ENCODE assay signal across 30 cellular contexts in genomic region chr2:203818656-203819055, GRCh38. TPM values are rescaled to one million over a fixed set of nuclear protein-coding genes. Genes with fewer than 3 reads are reported as not detected.
"Had no signal": no experiment of that assay in that cellular context is flagged by ENCODE, and none has a peak within 500 bp of the region (broad histone marks: within the 10 kb centered on the region; RNA-seq: fewer than 3 reads in every experiment).

No MANE protein-coding gene starts in this region.

- H3K36me3 Mint-ChIP-seq: stimulated activated effector memory CD8-positive, alpha-beta T cell treated with anti-CD3 and anti-CD28 coated beads, Interleukin-12 subunit alpha, Interleukin-12 subunit beta, amount 100 ng/mL, for 72 hours; stimulated activated memory B cell treated with anti-CD40 and anti-IgM and Interleukin-4, amounts not matched to agents 10 μg/mL and 1 μg/mL and 100 μg/mL, for 72 hours; stimulated activated naive B cell treated with anti-CD40 and anti-IgM and Interleukin-4, amounts not matched to agents 10 μg/mL and 1 μg/mL and 100 μg/mL, for 72 hours; type B pancreatic cell had no signal

- H3K27me3 Mint-ChIP-seq: stimulated activated naive CD8-positive, alpha-beta T cell treated with anti-CD3 and anti-CD28 coated beads, Interleukin-15, Interleukin-2, amounts not matched to agents 100 ng/mL and 50 ng/mL, for 24 hours had no signal

- H3K4me3 Mint-ChIP-seq: stimulated activated effector memory CD8-positive, alpha-beta T cell treated with anti-CD3 and anti-CD28 coated beads, Interleukin-12 subunit alpha, Interleukin-12 subunit beta, amount 100 ng/mL, for 72 hours; stimulated activated memory B cell treated with anti-CD40 and anti-IgM and Interleukin-4, amounts not matched to agents 10 μg/mL and 1 μg/mL and 100 μg/mL, for 72 hours; stimulated activated naive B cell treated with anti-CD40 and anti-IgM and Interleukin-4, amounts not matched to agents 10 μg/mL and 1 μg/mL and 100 μg/mL, for 72 hours; stimulated activated naive CD8-positive, alpha-beta T cell treated with anti-CD3 and anti-CD28 coated beads, Interleukin-15, amount 100 ng/mL, for 72 hours; stimulated activated naive CD8-positive, alpha-beta T cell treated with anti-CD3 and anti-CD28 coated beads, Interleukin-15, Interleukin-2, amounts not matched to agents 100 ng/mL and 50 ng/mL, for 24 hours; type B pancreatic cell had no signal

- FAIRE-seq: urothelium cell line had no signal

- H3K4me1 ChIP-seq: uterus had no signal

- H3K27ac Mint-ChIP-seq: stimulated activated effector memory CD8-positive, alpha-beta T cell treated with anti-CD3 and anti-CD28 coated beads, Interleukin-12 subunit alpha, Interleukin-12 subunit beta, amount 100 ng/mL, for 72 hours; stimulated activated memory B cell treated with anti-CD40 and anti-IgM and Interleukin-4, amounts not matched to agents 10 μg/mL and 1 μg/mL and 100 μg/mL, for 72 hours; stimulated activated naive B cell treated with anti-CD40 and anti-IgM and Interleukin-4, amounts not matched to agents 10 μg/mL and 1 μg/mL and 100 μg/mL, for 72 hours; stimulated activated naive CD8-positive, alpha-beta T cell treated with anti-CD3 and anti-CD28 coated beads, Interleukin-15, amount 100 ng/mL, for 72 hours; stimulated activated naive CD8-positive, alpha-beta T cell treated with anti-CD3 and anti-CD28 coated beads, Interleukin-15, Interleukin-2, amounts not matched to agents 100 ng/mL and 50 ng/mL, for 24 hours; type B pancreatic cell had no signal

- H3K4me3 ChIP-seq: stomach, suprapubic skin, testis, thoracic aorta, thyroid gland, tibial artery, tibial nerve, transverse colon, upper lobe of left lung, upper lobe of right lung, uterus, vagina had no signal

- H3K9me3 ChIP-seq: stomach, suprapubic skin, testis, thoracic aorta, thyroid gland, tibial artery, tibial nerve, transverse colon, upper lobe of left lung, upper lobe of right lung, uterus, vagina had no signal

- DNase-seq: stimulated activated CD4-positive, alpha-beta T cell treated with anti-CD3 and anti-CD28 coated beads, Interleukin-2, amount 100 ng/mL, for 48 hours; stimulated activated CD4-positive, alpha-beta T cell treated with anti-CD3 and anti-CD28 coated beads, Interleukin-4, amount 100 ng/mL, for 1 hour; stimulated activated CD4-positive, alpha-beta T cell treated with anti-CD3 and anti-CD28 coated beads, Interleukin-4, amount 100 ng/mL, for 24 hours; stimulated activated CD4-positive, alpha-beta T cell treated with anti-CD3 and anti-CD28 coated beads, Interleukin-4, amount 100 ng/mL, for 4 hours; stimulated activated CD8-positive, alpha-beta memory T cell treated with anti-CD3 and anti-CD28 coated beads, Interleukin-4, amount 100 ng/mL, for 48 hours; stimulated activated naive B cell treated with anti-CD40 and anti-IgM and Interleukin-4, amounts not matched to agents 10 μg/mL and 1 μg/mL and 100 μg/mL, for 72 hours; stimulated activated naive CD4-positive, alpha-beta T cell; stimulated activated naive CD4-positive, alpha-beta T cell treated with Interleukin-2 at 50 U/mL for 16 hours; stimulated activated naive CD8-positive, alpha-beta T cell treated with anti-CD3 and anti-CD28 coated beads, Interleukin-15, amount 100 ng/mL, for 72 hours; stimulated activated naive CD8-positive, alpha-beta T cell treated with anti-CD3 and anti-CD28 coated beads, Interleukin-15, Interleukin-2, amounts not matched to agents 100 U/mL and 50 U/mL, for 24 hours; stomach; substantia nigra; testis; thyroid gland; tibial artery; transverse colon; trophoblast cell; upper lobe of left lung; upper lobe of right lung; uterus had no signal

- H3K9me3 Mint-ChIP-seq: stimulated activated effector memory CD8-positive, alpha-beta T cell treated with anti-CD3 and anti-CD28 coated beads, Interleukin-12 subunit alpha, Interleukin-12 subunit beta, amount 100 ng/mL, for 72 hours; stimulated activated memory B cell treated with anti-CD40 and anti-IgM and Interleukin-4, amounts not matched to agents 10 μg/mL and 1 μg/mL and 100 μg/mL, for 72 hours; stimulated activated naive B cell treated with anti-CD40 and anti-IgM and Interleukin-4, amounts not matched to agents 10 μg/mL and 1 μg/mL and 100 μg/mL, for 72 hours; stimulated activated naive CD8-positive, alpha-beta T cell treated with anti-CD3 and anti-CD28 coated beads, Interleukin-15, amount 100 ng/mL, for 72 hours; stimulated activated naive CD8-positive, alpha-beta T cell treated with anti-CD3 and anti-CD28 coated beads, Interleukin-15, Interleukin-2, amounts not matched to agents 100 ng/mL and 50 ng/mL, for 24 hours; type B pancreatic cell had no signal

- H3K36me3 ChIP-seq: stomach, suprapubic skin, thoracic aorta, thyroid gland, tibial artery, tibial nerve, transverse colon, upper lobe of left lung, upper lobe of right lung, uterus, vagina had no signal

- H3K27ac ChIP-seq: stomach, suprapubic skin, testis, thoracic aorta, thyroid gland, tibial artery, tibial nerve, transverse colon, upper lobe of left lung, upper lobe of right lung, uterus, vagina had no signal

- ATAC-seq: stimulated activated effector memory CD8-positive, alpha-beta T cell treated with anti-CD3 and anti-CD28 coated beads, Interleukin-12 subunit alpha, Interleukin-12 subunit beta, amount 100 ng/mL, for 72 hours; stimulated activated memory B cell treated with anti-CD40 and anti-IgM and Interleukin-4, amounts not matched to agents 10 μg/mL and 1 μg/mL and 100 μg/mL, for 72 hours; stimulated activated naive B cell treated with anti-CD40 and anti-IgM and Interleukin-4, amounts not matched to agents 10 μg/mL and 1 μg/mL and 100 μg/mL, for 72 hours; stimulated activated naive CD8-positive, alpha-beta T cell treated with anti-CD3 and anti-CD28 coated beads, Interleukin-15, amount 100 ng/mL, for 72 hours; stimulated activated naive CD8-positive, alpha-beta T cell treated with anti-CD3 and anti-CD28 coated beads, Interleukin-15, Interleukin-2, amounts not matched to agents 100 U/mL and 50 U/mL, for 24 hours; upper lobe of right lung had no signal

- H3K27me3 ChIP-seq: stomach, suprapubic skin, testis, thyroid gland, tibial artery, tibial nerve, transverse colon, upper lobe of left lung, upper lobe of right lung, uterus, vagina had no signal

RNA-seq across cellular contexts. Expression of gene CTLA4, which starts 48.9 kb away (rescaled TPM):
- total RNA-seq: temporal lobe, tibial nerve had no signal
